ENCODE assay signal across 9 cellular contexts in genomic region chr17:42779942-42780815, GRCh38. TPM values are rescaled to one million over a fixed set of nuclear protein-coding genes. Genes with fewer than 3 reads are reported as not detected.
DNase-seq lines count a peak whose midpoint lies in the region; ATAC-seq and TF ChIP-seq lines count a peak whose summit lies in the region.
"Had no signal": no experiment of that assay in that cellular context is flagged by ENCODE, and none has a peak within 500 bp of the region (broad histone marks: within the 10 kb centered on the region; RNA-seq: fewer than 3 reads in every experiment).

TSS of gene WNK4 (plus strand) at chr17:42780610. CDS start at chr17:42780699, 89 bp downstream.

- H3K4me1 ChIP-seq in upper lobe of left lung = peaks cover 16 to 30% (median 26%) of the 10 kb centered on the region in 4 donors
- no peaks in the 10 kb centered on the region for H3K4me1 ChIP-seq in HAP-1

- H3K27ac Mint-ChIP-seq in activated T-cell treated with anti-CD3 and anti-CD28 coated beads, Interleukin-2, amount 50 U/mL, for 24 hours = no peak within 1 kb of the TSS
- H3K27ac Mint-ChIP-seq in brain = no peak within 1 kb of the TSS

- peaks cover 20% of the 10 kb centered on the region for H3K4me1 Mint-ChIP-seq in activated T-cell treated with anti-CD3 and anti-CD28 coated beads, Interleukin-2, amount 50 U/mL, for 4 hours (ENCODE audit: low read depth)
- H3K4me1 Mint-ChIP-seq in activated T-cell treated with anti-CD3 and anti-CD28 coated beads, Interleukin-2, amount 50 U/mL, for 24 hours (ENCODE audit: low read depth) = peaks cover 31% of the 10 kb centered on the region
- H3K4me1 Mint-ChIP-seq in brain = peaks cover 6% of the 10 kb centered on the region

- H3K36me3 ChIP-seq in kidney epithelial cell (ENCODE audit: control insufficient read depth, insufficient read depth, low read length) (peaks cover 3% of the 10 kb centered on the region), upper lobe of left lung (peaks cover 22 to 47% (median 35%) of the 10 kb centered on the region in 4 donors), HAP-1 (replicated peaks) (peaks cover 49% of the 10 kb centered on the region)

- H3K4me3 ChIP-seq in kidney epithelial cell (ENCODE audit: low read depth, low read length) (peak within 1 kb of the TSS; percentile 57), upper lobe of left lung (peak within 1 kb of the TSS in 3 of 4 donors; percentile 18 to 38 (median 29)), HAP-1 (no peak within 1 kb of the TSS)
- H3K4me3 ChIP-seq: SJSA1 had no signal

- H3K9me3 Mint-ChIP-seq in activated T-cell treated with anti-CD3 and anti-CD28 coated beads, Interleukin-2, amount 50 U/mL, for 4 hours = no peaks in the 10 kb centered on the region
- no peaks in the 10 kb centered on the region for H3K9me3 Mint-ChIP-seq in activated T-cell treated with anti-CD3 and anti-CD28 coated beads, Interleukin-2, amount 50 U/mL, for 24 hours
- no peaks in the 10 kb centered on the region for H3K9me3 Mint-ChIP-seq in brain

- ATAC-seq in activated T-cell treated with anti-CD3 and anti-CD28 coated beads, Interleukin-2, amount 50 U/mL, for 4 hours = peak; percentile 40 to 45
- ATAC-seq in upper lobe of left lung (ENCODE audit: low FRiP score in 2 of 2) (peak in 1 of 2 donors; percentile 63), HG03520 (IDR thresholded peaks at IDR 0.05; ENCODE audit: unreplicated experiment) (no peak)

- no peak within 1 kb of the TSS for H3K4me3 Mint-ChIP-seq in activated T-cell treated with anti-CD3 and anti-CD28 coated beads, Interleukin-2, amount 50 U/mL, for 4 hours
- H3K4me3 Mint-ChIP-seq in activated T-cell treated with anti-CD3 and anti-CD28 coated beads, Interleukin-2, amount 50 U/mL, for 24 hours = no peak within 1 kb of the TSS
- H3K4me3 Mint-ChIP-seq in brain = peak within 1 kb of the TSS; percentile 65 to 80 (median 72)

- in situ Hi-C loops in HAP-1 (cut with MboI; ENCODE audit: low sequenced_read_pairs) = no loop called here

- peaks cover 2% of the 10 kb centered on the region for H3K27me3 ChIP-seq in kidney epithelial cell (ENCODE audit: control insufficient read depth, insufficient read depth, low read length)
- peaks cover 0 to 48% (median 12%) of the 10 kb centered on the region in 4 donors for H3K27me3 ChIP-seq in upper lobe of left lung
- no peaks in the 10 kb centered on the region for H3K27me3 ChIP-seq in HAP-1 (ENCODE audit: low read depth)
- H3K27me3 ChIP-seq: SJSA1 had no signal

- TF ChIP-seq CTCF in brain (conservative IDR thresholded peaks at IDR 0.05) = no peak
- TF ChIP-seq CTCF in kidney epithelial cell (IDR thresholded peaks at IDR 0.05; ENCODE audit: insufficient read depth, low read length, poor library complexity, severe bottlenecking) = no peak
- no peak for TF ChIP-seq CTCF in upper lobe of left lung (IDR thresholded peaks at IDR 0.05)

- no peak within 1 kb of the TSS for H3K27ac ChIP-seq in upper lobe of left lung
- H3K27ac ChIP-seq: SJSA1 had no signal

- 13 to 39% methylated on average over 12 to 47 of the region's 59 CpGs for WGBS in upper lobe of left lung, 2 donors

- H3K27me3 Mint-ChIP-seq in activated T-cell treated with anti-CD3 and anti-CD28 coated beads, Interleukin-2, amount 50 U/mL, for 4 hours (ENCODE audit: low read depth) = peaks cover 39% of the 10 kb centered on the region
- peaks cover 49% of the 10 kb centered on the region for H3K27me3 Mint-ChIP-seq in activated T-cell treated with anti-CD3 and anti-CD28 coated beads, Interleukin-2, amount 50 U/mL, for 24 hours
- peaks cover 47% of the 10 kb centered on the region for H3K27me3 Mint-ChIP-seq in brain

- H3K9me3 ChIP-seq in upper lobe of left lung (no peaks in the 10 kb centered on the region), HAP-1 (no peaks in the 10 kb centered on the region)
- H3K9me3 ChIP-seq: SJSA1 had no signal

- no peak for TF ChIP-seq EP300 in upper lobe of left lung (IDR thresholded peaks at IDR 0.05)

- H3K36me3 Mint-ChIP-seq in activated T-cell treated with anti-CD3 and anti-CD28 coated beads, Interleukin-2, amount 50 U/mL, for 4 hours (ENCODE audit: insufficient read depth) = peaks cover 29% of the 10 kb centered on the region
- peaks cover 46% of the 10 kb centered on the region for H3K36me3 Mint-ChIP-seq in activated T-cell treated with anti-CD3 and anti-CD28 coated beads, Interleukin-2, amount 50 U/mL, for 24 hours (ENCODE audit: low read depth)
- H3K36me3 Mint-ChIP-seq in brain = peaks cover 33% of the 10 kb centered on the region

- no peak for DNase-seq in activated T-cell treated with anti-CD3 and anti-CD28 coated beads, Interleukin-2, amount 50 U/mL, for 4 hours
- no peak for DNase-seq in activated T-cell treated with anti-CD3 and anti-CD28 coated beads, Interleukin-2, amount 50 U/mL, for 24 hours
- DNase-seq in kidney epithelial cell (ENCODE audit: low read depth) = no peak
- peak in 1 of 2 donors; percentile 84 for DNase-seq in upper lobe of left lung
- no peak for DNase-seq in NCI-H446 (lab: John Stamatoyannopoulos, UW)
- no peak for DNase-seq in HAP-1 (ENCODE audit: low spot score in 2 of 2)

- no peak for TF ChIP-seq POLR2A in upper lobe of left lung (IDR thresholded peaks at IDR 0.05)

RNA-seq across cellular contexts. Expression of gene WNK4, which starts in this region (rescaled TPM):
- under 1 TPM; 0.16 to 0.46 (median 0.38) TPM for total RNA-seq in activated T-cell treated with anti-CD3 and anti-CD28 coated beads, Interleukin-2, amount 50 U/mL, for 4 hours
- polyA plus RNA-seq in brain (ENCODE audit: insufficient read depth, low read depth, low replicate concordance) = 0.80 TPM
- total RNA-seq in kidney epithelial cell = 0.67 and 0.96 TPM in 2 replicates
- total RNA-seq in upper lobe of left lung = 1 to 10 TPM in 1 of 6 donors, under 1 TPM in 3, not detected in 2; 0.15 to 1.8 (median 0.26) TPM
- total RNA-seq: SJSA1 had no signal

Comparison
In these comparisons a context has a peak if more than half of its experiments do, and no peak if none do; other contexts are left out.
1. Peak in ATAC-seq in activated T-cell treated with anti-CD3 and anti-CD28 coated beads, Interleukin-2, amount 50 U/mL, for 4 hours; RNA of the gene not detected or under 1 TPM.
2. H3K4me3 Mint-ChIP-seq: peak in brain (5 of 5); none in activated T-cell treated with anti-CD3 and anti-CD28 coated beads, Interleukin-2, amount 50 U/mL, for 4 hours (single experiment) and activated T-cell treated with anti-CD3 and anti-CD28 coated beads, Interleukin-2, amount 50 U/mL, for 24 hours (single experiment).